ENCODE assay signal across 23 cellular contexts in genomic region chr7:55473935-55474334, GRCh38.
DNase-seq lines count a peak whose midpoint lies in the region; ATAC-seq and TF ChIP-seq lines count a peak whose summit lies in the region.
"Had no signal": no experiment of that assay in that cellular context is flagged by ENCODE, and none has a peak within 500 bp of the region (broad histone marks: within the 10 kb centered on the region; RNA-seq: fewer than 3 reads in every experiment).

No MANE protein-coding gene starts in this region.

- H3K27ac Mint-ChIP-seq in activated T-helper 1 cell treated with anti-CD3 and anti-CD28 coated beads, Interleukin-12 subunit alpha, Interleukin-12 subunit beta, Interleukin-2, Interleukin-4 antibody, amounts not matched to agents 30 ng/mL and 10 ng/mL and 1 ng/mL, durations not matched to agents 14 hours and 24 hours and 36 hours: peak overlapping the region; percentile 40
- peak overlapping the region; percentile 10 for H3K27ac Mint-ChIP-seq in nephron progenitor cell

- POLR2A ChIA-PET in SK-N-SH (lab: Yijun Ruan, JAX) (no interaction called here), AG04450 (lab: Yijun Ruan, JAX) (no interaction called here)

- ATAC-seq in SK-N-SH treated with all-trans-retinoic acid at 6 μM for 48 hours (no peak), HG03095 (IDR thresholded peaks at IDR 0.05; ENCODE audit: unreplicated experiment) (no peak), GM18909 (IDR thresholded peaks at IDR 0.05; ENCODE audit: poor library complexity, unreplicated experiment) (no peak), HG02763 (IDR thresholded peaks at IDR 0.05; ENCODE audit: unreplicated experiment) (no peak)
- ATAC-seq: foreskin keratinocyte, left lung, psoas muscle, Right ventricle myocardium inferior had no signal

- no peak overlapping the region for H3K4me2 ChIP-seq in SK-N-SH
- H3K4me2 ChIP-seq: KMS-11 had no signal

- WGBS in SK-N-SH (ENCODE audit: low lambda C conversion rate): over 99% methylated on average over 10 of the region's 10 CpGs

- H3K9me3 Mint-ChIP-seq in activated T-helper 1 cell treated with anti-CD3 and anti-CD28 coated beads, Interleukin-12 subunit alpha, Interleukin-12 subunit beta, Interleukin-2, Interleukin-4 antibody, amounts not matched to agents 30 ng/mL and 10 ng/mL and 1 ng/mL, durations not matched to agents 14 hours and 24 hours and 36 hours: no peaks in the 10 kb centered on the region
- H3K9me3 Mint-ChIP-seq in nephron progenitor cell: no peaks in the 10 kb centered on the region
- H3K9me3 Mint-ChIP-seq: immature natural killer cell had no signal

- H3F3A ChIP-seq in SK-N-SH (replicated peaks; ENCODE audit: insufficient read depth): peaks cover 4% of the 10 kb centered on the region

- intact Hi-C loops in activated T-helper 1 cell treated with anti-CD3 and anti-CD28 coated beads, Interleukin-12 subunit alpha, Interleukin-12 subunit beta, Interleukin-2, Interleukin-4 antibody, amounts not matched to agents 30 ng/mL and 10 ng/mL and 1 ng/mL, durations not matched to agents 14 hours and 24 hours and 36 hours (cut with micrococcal nuclease): no loop called here

- no peaks in the 10 kb centered on the region for H3K9me3 ChIP-seq in SK-N-SH
- H3K9me3 ChIP-seq in AG04450 (ENCODE audit: control insufficient read depth, insufficient read depth, low read length): no peaks in the 10 kb centered on the region; the same call in 1 of the 2 replicates
- H3K9me3 ChIP-seq: left lung, neutrophil, psoas muscle, thyroid gland had no signal

- H3K27ac ChIP-seq in SK-N-SH (ENCODE audit: low read depth in 2 of 2, low read length in 1 of 2) (no peak overlapping the region), AG04450 (ENCODE audit: low read depth, low read length) (peak overlapping the region; percentile 11)
- H3K27ac ChIP-seq: foreskin keratinocyte, KMS-11, left lung, neutrophil, psoas muscle, thyroid gland had no signal

- H3K4me3 ChIP-seq in SK-N-SH (ENCODE audit: low read depth in 2 of 2, low read length in 1 of 2) (no peak overlapping the region), AG04450 (ENCODE audit: low read depth, low read length) (no peak overlapping the region)
- H3K4me3 ChIP-seq: left lung, psoas muscle, thyroid gland had no signal

- no peaks in the 10 kb centered on the region for H3K27me3 Mint-ChIP-seq in activated T-helper 1 cell treated with anti-CD3 and anti-CD28 coated beads, Interleukin-12 subunit alpha, Interleukin-12 subunit beta, Interleukin-2, Interleukin-4 antibody, amounts not matched to agents 30 ng/mL and 10 ng/mL and 1 ng/mL, durations not matched to agents 14 hours and 24 hours and 36 hours (ENCODE audit: insufficient read depth)
- H3K27me3 Mint-ChIP-seq in nephron progenitor cell (ENCODE audit: low read depth, poor library complexity): no peaks in the 10 kb centered on the region

- no peaks in the 10 kb centered on the region for H3K27me3 ChIP-seq in SK-N-SH (ENCODE audit: insufficient read depth)
- H3K27me3 ChIP-seq in AG04450 (ENCODE audit: control insufficient read depth, insufficient read depth, low read length): no peaks in the 10 kb centered on the region
- H3K27me3 ChIP-seq: foreskin keratinocyte, left lung, neutrophil, thyroid gland had no signal

- H3K4me1 Mint-ChIP-seq in activated T-helper 1 cell treated with anti-CD3 and anti-CD28 coated beads, Interleukin-12 subunit alpha, Interleukin-12 subunit beta, Interleukin-2, Interleukin-4 antibody, amounts not matched to agents 30 ng/mL and 10 ng/mL and 1 ng/mL, durations not matched to agents 14 hours and 24 hours and 36 hours (ENCODE audit: low read depth): peaks cover 73% of the 10 kb centered on the region
- no peaks in the 10 kb centered on the region for H3K4me1 Mint-ChIP-seq in nephron progenitor cell

- H3K36me3 Mint-ChIP-seq in activated T-helper 1 cell treated with anti-CD3 and anti-CD28 coated beads, Interleukin-12 subunit alpha, Interleukin-12 subunit beta, Interleukin-2, Interleukin-4 antibody, amounts not matched to agents 30 ng/mL and 10 ng/mL and 1 ng/mL, durations not matched to agents 14 hours and 24 hours and 36 hours (ENCODE audit: low read depth): peaks cover 29% of the 10 kb centered on the region
- peaks cover 6% of the 10 kb centered on the region for H3K36me3 Mint-ChIP-seq in nephron progenitor cell (ENCODE audit: low read depth)

- peak overlapping the region; percentile 67 for H3K4me3 Mint-ChIP-seq in activated T-helper 1 cell treated with anti-CD3 and anti-CD28 coated beads, Interleukin-12 subunit alpha, Interleukin-12 subunit beta, Interleukin-2, Interleukin-4 antibody, amounts not matched to agents 30 ng/mL and 10 ng/mL and 1 ng/mL, durations not matched to agents 14 hours and 24 hours and 36 hours
- H3K4me3 Mint-ChIP-seq in nephron progenitor cell: no peak overlapping the region

- TF ChIP-seq CTCF in SK-N-SH (IDR thresholded peaks at IDR 0.05) (no peak), AG04450 (IDR thresholded peaks at IDR 0.05; ENCODE audit: low read depth, low read length) (no peak), nephron progenitor cell (IDR thresholded peaks at IDR 0.05) (no peak)

- no peak overlapping the region for H2AFZ ChIP-seq in SK-N-SH (ENCODE audit: low read depth)

- DNase-seq in SK-N-SH (peak; percentile 17), AG04450 (ENCODE audit: low read depth, low spot score) (no peak), nephron progenitor cell (no peak)
- DNase-seq in activated T-helper 1 cell treated with anti-CD3 and anti-CD28 coated beads, Interleukin-12 subunit alpha, Interleukin-12 subunit beta, Interleukin-2, Interleukin-4 antibody, amounts not matched to agents 30 ng/mL and 10 ng/mL and 1 ng/mL, durations not matched to agents 14 hours and 24 hours and 36 hours (ENCODE audit: low spot score): no peak
- DNase-seq: 8988T; activated CD4-positive, alpha-beta T cell treated with anti-CD3 and anti-CD28 coated beads for 1 hour; AML-193; cerebellar nuclear complex; effector CD4-positive, alpha-beta T cell; immature natural killer cell; NCI-H2171 treated with DMSO at 0.1 percent for 48 hours; NCI-H526 treated with DMSO at 0.1 percent for 48 hours; psoas muscle; thyroid gland had no signal

- H3K9ac ChIP-seq in SK-N-SH: no peak overlapping the region
- H3K9ac ChIP-seq: KMS-11 had no signal

- peaks cover 10 to 12% of the 10 kb centered on the region in 2 experiments for H3K36me3 ChIP-seq in SK-N-SH (replicated peaks in 1 of 2; ENCODE audit: control insufficient read depth in 1 of 2, insufficient read depth in 2 of 2, low read length in 1 of 2)
- H3K36me3 ChIP-seq: thyroid gland had no signal

- no peaks in the 10 kb centered on the region for H3K9me2 ChIP-seq in SK-N-SH

- H3K79me2 ChIP-seq in SK-N-SH (ENCODE audit: insufficient read depth): peaks cover 23% of the 10 kb centered on the region; the same call in 1 of the 2 replicates

- CTCF ChIA-PET in SK-N-SH (lab: Yijun Ruan, JAX) (no interaction called here), AG04450 (lab: Charles Lee) (no interaction called here)

- peaks cover 43% of the 10 kb centered on the region for H4K20me1 ChIP-seq in SK-N-SH (ENCODE audit: insufficient read depth)

- no peak for TF ChIP-seq EP300 in SK-N-SH (IDR thresholded peaks at IDR 0.05; ENCODE audit: borderline replicate concordance in 1 of 2, low read depth in 1 of 2, low read length in 1 of 2)

- no peak for TF ChIP-seq RAD21 in SK-N-SH (IDR thresholded peaks at IDR 0.05; ENCODE audit: low read length)

- H3K4me1 ChIP-seq in SK-N-SH (ENCODE audit: control insufficient read depth in 1 of 2, insufficient read depth in 2 of 2, low read depth in 1 of 2, low read length in 1 of 2): no peaks in the 10 kb centered on the region
- H3K4me1 ChIP-seq: foreskin keratinocyte, left lung, thyroid gland had no signal

TF ChIP-seq in SK-N-SH, 30 proteins besides CTCF, POLR2A, EP300 and RAD21 (continues in another document):
- TF ChIP-seq CHD2 (IDR thresholded peaks at IDR 0.05; ENCODE audit: low read length, partially characterized antibody): no peak
- no peak for TF ChIP-seq FOXJ3 (CRISPR knock-in tag; IDR thresholded peaks at IDR 0.05)
- TF ChIP-seq FOSL2 (IDR thresholded peaks at IDR 0.05; ENCODE audit: borderline replicate concordance, low read depth): no peak
- no peak for TF ChIP-seq RXRA (IDR thresholded peaks at IDR 0.05; ENCODE audit: borderline replicate concordance, low read depth)
- no peak for TF ChIP-seq GABPA (IDR thresholded peaks at IDR 0.05; ENCODE audit: low read depth)
- TF ChIP-seq TEAD4 (IDR thresholded peaks at IDR 0.05; ENCODE audit: borderline replicate concordance, insufficient read depth): no peak
- TF ChIP-seq USF2 (IDR thresholded peaks at IDR 0.05; ENCODE audit: borderline replicate concordance, low read depth, low read length): no peak
- TF ChIP-seq TCF12 (IDR thresholded peaks at IDR 0.05): no peak

TF ChIP-seq in SK-N-SH treated with all-trans-retinoic acid at 6 μM for 48 hours, 23 proteins besides CTCF, POLR2A, EP300 and RAD21 (continues in another document):
- no peak for TF ChIP-seq TCF4 (CRISPR knock-in tag; IDR thresholded peaks at IDR 0.05; ENCODE audit: borderline replicate concordance)
- no peak for TF ChIP-seq ARNTL (CRISPR knock-in tag; IDR thresholded peaks at IDR 0.05; ENCODE audit: borderline replicate concordance, low read depth)
- TF ChIP-seq BACH2 (CRISPR knock-in tag; IDR thresholded peaks at IDR 0.05; ENCODE audit: borderline replicate concordance): no peak
- TF ChIP-seq CSRNP3 (CRISPR knock-in tag; IDR thresholded peaks at IDR 0.05): no peak
- TF ChIP-seq ZNF8 (CRISPR knock-in tag; IDR thresholded peaks at IDR 0.05): no peak
- TF ChIP-seq SNAI2 (CRISPR knock-in tag; IDR thresholded peaks at IDR 0.05): no peak
- no peak for TF ChIP-seq ZC3H10 (CRISPR knock-in tag; IDR thresholded peaks at IDR 0.05)
